Comparison of ENCODE assay signal across 8 cellular contexts in the genomic region with DNA sequence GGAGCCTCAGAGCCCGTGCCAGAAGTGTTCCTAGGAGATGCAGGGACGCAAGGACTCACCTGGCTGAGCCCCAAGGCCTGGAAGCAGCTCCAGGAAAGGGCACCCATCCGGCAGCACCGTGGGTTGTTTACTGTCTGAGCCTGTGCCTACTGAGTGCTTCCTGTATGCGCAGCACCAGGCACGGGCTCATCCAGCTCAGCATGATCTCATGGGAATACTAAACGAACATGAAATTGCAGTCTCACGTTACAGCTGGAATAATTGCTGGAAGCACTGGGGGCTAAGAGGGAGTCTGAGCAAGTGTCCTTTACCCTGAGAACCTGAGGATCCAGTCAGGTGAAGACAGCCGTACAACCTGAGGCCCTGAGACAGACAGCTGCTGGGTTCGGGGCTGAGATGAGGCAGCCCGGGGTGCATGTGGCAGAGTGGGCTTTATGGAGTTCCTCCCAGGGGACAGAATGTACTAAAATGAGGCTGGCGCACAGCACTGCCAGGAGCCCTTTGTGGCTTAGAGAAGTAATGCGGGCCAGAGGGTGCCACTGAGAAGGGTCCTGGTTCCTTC. TPM values are rescaled to one million over a fixed set of nuclear protein-coding genes. Genes with fewer than 3 reads are reported as not detected.
DNase-seq lines count a peak whose midpoint lies in the region; ATAC-seq and TF ChIP-seq lines count a peak whose summit lies in the region.

No MANE protein-coding gene starts in this region.

- H3K27ac ChIP-seq in BLaER1 (peak overlapping the region; percentile 82), colonic mucosa (no peak overlapping the region)

- peaks cover 26% of the 10 kb centered on the region for H3K36me3 Mint-ChIP-seq in activated T-helper 17 cell treated with anti-CD3 and anti-CD28 coated beads, Interleukin-2, amount 50 U/mL, for 72 hours (ENCODE audit: low read depth)

- H3K4me3 ChIP-seq in BLaER1 (peak overlapping the region; percentile 47), NB4 (ENCODE audit: low read depth, low read length) (no peak overlapping the region), colonic mucosa (no peak overlapping the region)

- TF ChIP-seq CTCF in NB4 (IDR thresholded peaks at IDR 0.05; ENCODE audit: low read depth, low read length) (peak; percentile 31), colonic mucosa (IDR thresholded peaks at IDR 0.05) (no peak)

- H3K27me3 Mint-ChIP-seq in activated T-helper 17 cell treated with anti-CD3 and anti-CD28 coated beads, Interleukin-2, amount 50 U/mL, for 72 hours, result no peaks in the 10 kb centered on the region

- H3K9ac ChIP-seq in BLaER1 (peak overlapping the region; percentile 73), colonic mucosa (ENCODE audit: low read depth in 2 of 2, low read length in 2 of 2) (no peak overlapping the region)

- peaks cover 83% of the 10 kb centered on the region for H4K20me1 ChIP-seq in BLaER1

- intact Hi-C loops in colonic mucosa (cut with DNase I), result loop anchor here (5.0 to 10.0 kb wide), 2 partner anchors 111 to 249 kb away; no protein-coding TSS in a partner anchor

- no peaks in the 10 kb centered on the region for H3K9me3 ChIP-seq in BLaER1
- no peaks in the 10 kb centered on the region for H3K9me3 ChIP-seq in colonic mucosa

- H3K27me3 ChIP-seq in BLaER1 (no peaks in the 10 kb centered on the region), colonic mucosa (no peaks in the 10 kb centered on the region)

- DNase-seq in NB4 (ENCODE audit: low read depth) (peak; percentile 58), left lobe of liver (ENCODE audit: low spot score) (peak; percentile 46), colonic mucosa (no peak), NCI-H226 (no peak)

- H3K4me1 Mint-ChIP-seq in activated T-helper 17 cell treated with anti-CD3 and anti-CD28 coated beads, Interleukin-2, amount 50 U/mL, for 72 hours, result peaks cover 9% of the 10 kb centered on the region

- no peak for ATAC-seq in activated T-helper 17 cell treated with anti-CD3 and anti-CD28 coated beads, Interleukin-2, amount 50 U/mL, for 72 hours (replicated peaks)
- ATAC-seq in left lobe of liver (no peak), HG03439 (IDR thresholded peaks at IDR 0.05; ENCODE audit: unreplicated experiment) (no peak), GM18870 (IDR thresholded peaks at IDR 0.05; ENCODE audit: unreplicated experiment) (no peak)

- H3K36me3 ChIP-seq in BLaER1 (peaks cover 64% of the 10 kb centered on the region), colonic mucosa (no peaks in the 10 kb centered on the region)

- H3K4me2 ChIP-seq in BLaER1, result peak overlapping the region; percentile 91

- no peaks in the 10 kb centered on the region for H3K9me3 Mint-ChIP-seq in activated T-helper 17 cell treated with anti-CD3 and anti-CD28 coated beads, Interleukin-2, amount 50 U/mL, for 72 hours

- no peak for TF ChIP-seq POLR2A in NB4 (IDR thresholded peaks at IDR 0.05; ENCODE audit: extremely low read depth, insufficient read length)

- H3K27ac Mint-ChIP-seq in activated T-helper 17 cell treated with anti-CD3 and anti-CD28 coated beads, Interleukin-2, amount 50 U/mL, for 72 hours, result peak overlapping the region; percentile 50

- H3K4me3 Mint-ChIP-seq in activated T-helper 17 cell treated with anti-CD3 and anti-CD28 coated beads, Interleukin-2, amount 50 U/mL, for 72 hours, result no peak overlapping the region

- H3K4me1 ChIP-seq in BLaER1 (peaks cover 87% of the 10 kb centered on the region), colonic mucosa (no peaks in the 10 kb centered on the region)

RNA-seq across cellular contexts. Expression of gene CTRL, which starts 5.4 kb away (rescaled TPM):
- total RNA-seq in activated T-helper 17 cell treated with anti-CD3 and anti-CD28 coated beads, Interleukin-2, amount 50 U/mL, for 72 hours, result 1 to 10 TPM; 4.0 to 6.1 TPM
- total RNA-seq in left lobe of liver (0.73 TPM), colonic mucosa (1 to 10 TPM in 1 of 2 donors, under 1 TPM in 1; 0.64 to 2.2 TPM)

RNA-seq across cellular contexts. Expression of gene PSMB10, which starts 10.4 kb away (rescaled TPM):
- total RNA-seq in activated T-helper 17 cell treated with anti-CD3 and anti-CD28 coated beads, Interleukin-2, amount 50 U/mL, for 72 hours, result 100 to 1,000 TPM; 201 to 217 TPM
- total RNA-seq in left lobe of liver, result 21.7 TPM
- total RNA-seq in colonic mucosa, result 100 to 1,000 TPM; 120 to 124 TPM

RNA-seq across cellular contexts. Expression of gene LCAT, which starts 17.7 kb away (rescaled TPM):
- 10 to 100 TPM; 15.0 to 19.1 TPM for total RNA-seq in activated T-helper 17 cell treated with anti-CD3 and anti-CD28 coated beads, Interleukin-2, amount 50 U/mL, for 72 hours
- 172 TPM for total RNA-seq in left lobe of liver
- 1 to 10 TPM; 3.4 to 3.6 TPM for total RNA-seq in colonic mucosa

RNA-seq across cellular contexts. Expression of gene PSKH1, which starts 33.2 kb away (rescaled TPM):
- 10 to 100 TPM in 1 of 2 donors, 1 to 10 TPM in 1; 7.5 to 11.8 TPM for total RNA-seq in activated T-helper 17 cell treated with anti-CD3 and anti-CD28 coated beads, Interleukin-2, amount 50 U/mL, for 72 hours
- total RNA-seq in left lobe of liver (18.2 TPM), colonic mucosa (10 to 100 TPM; 24.5 to 34.7 TPM)

RNA-seq across cellular contexts. Expression of gene NRN1L, which starts 41.6 kb away (rescaled TPM):
- total RNA-seq in activated T-helper 17 cell treated with anti-CD3 and anti-CD28 coated beads, Interleukin-2, amount 50 U/mL, for 72 hours, result 1 to 10 TPM in 1 of 2 donors, not detected in 1; 1.2 TPM
- total RNA-seq in left lobe of liver, result 0.88 TPM
- under 1 TPM; 0.93 to 0.96 TPM for total RNA-seq in colonic mucosa

Comparison
In these comparisons a context has a peak if more than half of its experiments do, and no peak if none do; other contexts are left out.
1. DNase-seq: peak in NB4 (single experiment) and left lobe of liver (single experiment); none in colonic mucosa (single experiment) and NCI-H226 (single experiment).